ENCODE assay signal across 1 cellular context in the genomic region with DNA sequence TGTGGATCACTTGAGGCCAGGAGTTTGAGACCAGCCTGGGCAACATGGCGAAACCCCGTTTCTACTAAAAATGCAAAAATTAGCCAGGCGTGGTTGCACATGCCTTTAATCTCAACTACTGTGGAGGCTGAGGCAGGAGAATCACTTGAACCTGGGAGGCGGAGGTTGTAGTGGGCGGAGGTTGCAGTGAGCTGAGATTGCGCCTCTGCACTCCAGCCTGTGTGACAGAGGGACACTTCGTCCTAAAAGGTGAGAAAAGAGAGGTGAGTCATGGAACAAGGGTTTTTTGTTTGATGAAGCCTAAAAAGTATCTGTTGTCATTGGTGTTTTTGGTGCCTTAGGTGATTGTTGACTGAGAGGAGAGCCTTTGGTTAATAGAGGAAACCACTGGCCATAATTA.
TF ChIP-seq lines count a peak whose summit lies in the region.

No MANE protein-coding gene starts in this region.

TF ChIP-seq in K562, 482 proteins besides CTCF, POLR2A, EP300 and RAD21:
- 0 out of 2 replicates have a peak, but pooled peaks have one; percentile 6 for TF ChIP-seq EGR1 (conservative IDR thresholded peaks at IDR 0.05)
TF ChIP-seq in K562: peak in this region for 1; not testable (repeated sequence) for 481.
